8 cellular contexts compared by ENCODE assay signal in genomic region chr15:40762919-40763800, GRCh38. TPM values are rescaled to one million over a fixed set of nuclear protein-coding genes. Genes with fewer than 3 reads are reported as not detected.
DNase-seq lines count a peak whose midpoint lies in the region; ATAC-seq and TF ChIP-seq lines count a peak whose summit lies in the region.

No MANE protein-coding gene starts in this region.

- TF ChIP-seq EP300 in neural cell (conservative IDR thresholded peaks at IDR 0.05; ENCODE audit: poor library complexity, severe bottlenecking) = no peak

- no peak for TF ChIP-seq RAD21 in neural cell (conservative IDR thresholded peaks at IDR 0.05)

- H3K36me3 ChIP-seq in HAP-1 (replicated peaks) = peaks cover 3% of the 10 kb centered on the region; the same call in 1 of the 2 replicates
- no peaks in the 10 kb centered on the region for H3K36me3 ChIP-seq in neural cell (ENCODE audit: insufficient read depth, low read length)

- H3K4me3 ChIP-seq in HAP-1 (peak overlapping the region; percentile 57), fibroblast of mammary gland (ENCODE audit: control insufficient read depth, low read depth, low read length) (peak overlapping the region; percentile 46), neural cell (ENCODE audit: low read length) (peak overlapping the region; percentile 72)

- H4K20me1 ChIP-seq in neural cell (ENCODE audit: insufficient read depth) = no peaks in the 10 kb centered on the region

- peaks cover 16% of the 10 kb centered on the region for H3K4me1 Mint-ChIP-seq in activated T-helper 1 cell treated with anti-CD3 and anti-CD28 coated beads, Interleukin-12 subunit alpha, Interleukin-12 subunit beta, Interleukin-2, Interleukin-4 antibody, amounts not matched to agents 30 ng/mL and 10 ng/mL and 1 ng/mL, durations not matched to agents 14 hours and 24 hours and 36 hours (ENCODE audit: low read depth)

- no peak for ATAC-seq in GM21576 (IDR thresholded peaks at IDR 0.05; ENCODE audit: unreplicated experiment)

- H3K9me3 ChIP-seq in HAP-1 (no peaks in the 10 kb centered on the region), neural cell (ENCODE audit: low read length) (no peaks in the 10 kb centered on the region)

- no peak overlapping the region for H3K27ac ChIP-seq in neural cell (ENCODE audit: low read length)

- H3K4me1 ChIP-seq in HAP-1 = peaks cover 20% of the 10 kb centered on the region

- H3K4me2 ChIP-seq in neural cell (ENCODE audit: low read length) = no peak overlapping the region

- DNase-seq in CD1c-positive myeloid dendritic cell (ENCODE audit: extremely low spot score) = peak; percentile 36
- DNase-seq in HAP-1 (ENCODE audit: low spot score in 2 of 2) = peak; percentile 15 to 80
- peak; percentile 67 for DNase-seq in NCI-H510A (lab: John Stamatoyannopoulos, UW)
- no peak for DNase-seq in activated T-helper 1 cell treated with anti-CD3 and anti-CD28 coated beads, Interleukin-12 subunit alpha, Interleukin-12 subunit beta, Interleukin-2, Interleukin-4 antibody, amounts not matched to agents 30 ng/mL and 10 ng/mL and 1 ng/mL, durations not matched to agents 14 hours and 24 hours and 36 hours (ENCODE audit: low spot score)
- peak; percentile 33 for DNase-seq in fibroblast of mammary gland (ENCODE audit: low read depth)
- DNase-seq in NCI-H446 treated with DMSO at 0.1 percent for 48 hours (lab: John Stamatoyannopoulos, UW) = no peak

- peaks cover 3% of the 10 kb centered on the region for H3K36me3 Mint-ChIP-seq in activated T-helper 1 cell treated with anti-CD3 and anti-CD28 coated beads, Interleukin-12 subunit alpha, Interleukin-12 subunit beta, Interleukin-2, Interleukin-4 antibody, amounts not matched to agents 30 ng/mL and 10 ng/mL and 1 ng/mL, durations not matched to agents 14 hours and 24 hours and 36 hours (ENCODE audit: low read depth)

- TF ChIP-seq CTCF in fibroblast of mammary gland (conservative IDR thresholded peaks at IDR 0.05; ENCODE audit: control insufficient read depth, insufficient read depth, low read depth, low read length) (no peak), neural cell (IDR thresholded peaks at IDR 0.05; ENCODE audit: poor library complexity, severe bottlenecking) (no peak)

- no peaks in the 10 kb centered on the region for H3K9me3 Mint-ChIP-seq in activated T-helper 1 cell treated with anti-CD3 and anti-CD28 coated beads, Interleukin-12 subunit alpha, Interleukin-12 subunit beta, Interleukin-2, Interleukin-4 antibody, amounts not matched to agents 30 ng/mL and 10 ng/mL and 1 ng/mL, durations not matched to agents 14 hours and 24 hours and 36 hours

- H3K79me2 ChIP-seq in neural cell (replicated peaks; ENCODE audit: insufficient read depth, low read length) = no peaks in the 10 kb centered on the region

- H3K27ac Mint-ChIP-seq in activated T-helper 1 cell treated with anti-CD3 and anti-CD28 coated beads, Interleukin-12 subunit alpha, Interleukin-12 subunit beta, Interleukin-2, Interleukin-4 antibody, amounts not matched to agents 30 ng/mL and 10 ng/mL and 1 ng/mL, durations not matched to agents 14 hours and 24 hours and 36 hours = peak overlapping the region; percentile 87

- H3K27me3 ChIP-seq in HAP-1 (ENCODE audit: low read depth) (no peaks in the 10 kb centered on the region), neural cell (ENCODE audit: insufficient read depth, low read depth, low read length) (peaks cover 21% of the 10 kb centered on the region)

- H3K9ac ChIP-seq in neural cell (ENCODE audit: low read length) = peak overlapping the region; percentile 30

- H3K27me3 Mint-ChIP-seq in activated T-helper 1 cell treated with anti-CD3 and anti-CD28 coated beads, Interleukin-12 subunit alpha, Interleukin-12 subunit beta, Interleukin-2, Interleukin-4 antibody, amounts not matched to agents 30 ng/mL and 10 ng/mL and 1 ng/mL, durations not matched to agents 14 hours and 24 hours and 36 hours (ENCODE audit: insufficient read depth) = peaks cover 2% of the 10 kb centered on the region

- intact Hi-C loops in activated T-helper 1 cell treated with anti-CD3 and anti-CD28 coated beads, Interleukin-12 subunit alpha, Interleukin-12 subunit beta, Interleukin-2, Interleukin-4 antibody, amounts not matched to agents 30 ng/mL and 10 ng/mL and 1 ng/mL, durations not matched to agents 14 hours and 24 hours and 36 hours (cut with micrococcal nuclease) = no loop called here

- peak overlapping the region; percentile 12 for H2AFZ ChIP-seq in neural cell (ENCODE audit: low read depth, low read length)

- no peaks in the 10 kb centered on the region for H3F3A ChIP-seq in neural cell (ENCODE audit: insufficient read depth, low read length, poor library complexity, severe bottlenecking)

- H3K9me2 ChIP-seq in neural cell (ENCODE audit: insufficient read depth, low read length) = no peaks in the 10 kb centered on the region

- in situ Hi-C loops in HAP-1 (cut with MboI; ENCODE audit: low sequenced_read_pairs) = no loop called here

- H3K4me3 Mint-ChIP-seq in activated T-helper 1 cell treated with anti-CD3 and anti-CD28 coated beads, Interleukin-12 subunit alpha, Interleukin-12 subunit beta, Interleukin-2, Interleukin-4 antibody, amounts not matched to agents 30 ng/mL and 10 ng/mL and 1 ng/mL, durations not matched to agents 14 hours and 24 hours and 36 hours = peak overlapping the region; percentile 81

TF ChIP-seq in neural cell, 6 proteins besides CTCF, POLR2A, EP300 and RAD21:
- TF ChIP-seq TAF1 (IDR thresholded peaks at IDR 0.05; ENCODE audit: low read depth) (no peak), POLR2AphosphoS5 (IDR thresholded peaks at IDR 0.05) (no peak), SMC3 (conservative IDR thresholded peaks at IDR 0.05; ENCODE audit: poor library complexity) (no peak), EZH2 (IDR thresholded peaks at IDR 0.05; ENCODE audit: borderline replicate concordance, insufficient read depth, low read length, poor library complexity, severe bottlenecking) (no peak), REST (IDR thresholded peaks at IDR 0.05; ENCODE audit: borderline replicate concordance) (no peak), MXI1 (conservative IDR thresholded peaks at IDR 0.05; ENCODE audit: poor library complexity, severe bottlenecking) (no peak)

RNA-seq across cellular contexts. Expression of gene GCHFR, which starts 0.7 kb away (rescaled TPM):
- total RNA-seq in activated T-helper 1 cell treated with anti-CD3 and anti-CD28 coated beads, Interleukin-12 subunit alpha, Interleukin-12 subunit beta, Interleukin-2, Interleukin-4 antibody, amounts not matched to agents 30 ng/mL and 10 ng/mL and 1 ng/mL, durations not matched to agents 14 hours and 24 hours and 36 hours = 31.3 and 35.7 TPM in 2 replicates
- 7.2 and 17.3 TPM in 2 replicates for polyA plus RNA-seq in neural cell
- polyA minus RNA-seq in neural cell = 1.7 and 2.0 TPM in 2 replicates

RNA-seq across cellular contexts. Expression of gene C15orf62, which starts 6.6 kb away (rescaled TPM):
- 0.36 and 0.37 TPM in 2 replicates for total RNA-seq in activated T-helper 1 cell treated with anti-CD3 and anti-CD28 coated beads, Interleukin-12 subunit alpha, Interleukin-12 subunit beta, Interleukin-2, Interleukin-4 antibody, amounts not matched to agents 30 ng/mL and 10 ng/mL and 1 ng/mL, durations not matched to agents 14 hours and 24 hours and 36 hours
- not detected in 2 replicates for polyA plus RNA-seq in neural cell
- polyA minus RNA-seq in neural cell = not detected in 2 replicates

RNA-seq across cellular contexts. Expression of gene RMDN3, which starts 8.1 kb away (rescaled TPM):
- 39.0 and 42.2 TPM in 2 replicates for total RNA-seq in activated T-helper 1 cell treated with anti-CD3 and anti-CD28 coated beads, Interleukin-12 subunit alpha, Interleukin-12 subunit beta, Interleukin-2, Interleukin-4 antibody, amounts not matched to agents 30 ng/mL and 10 ng/mL and 1 ng/mL, durations not matched to agents 14 hours and 24 hours and 36 hours
- polyA plus RNA-seq in neural cell = 24.7 and 25.3 TPM in 2 replicates
- polyA minus RNA-seq in neural cell = 22.5 and 27.0 TPM in 2 replicates

RNA-seq across cellular contexts. Expression of gene ZFYVE19, which starts 43.7 kb away (rescaled TPM):
- total RNA-seq in activated T-helper 1 cell treated with anti-CD3 and anti-CD28 coated beads, Interleukin-12 subunit alpha, Interleukin-12 subunit beta, Interleukin-2, Interleukin-4 antibody, amounts not matched to agents 30 ng/mL and 10 ng/mL and 1 ng/mL, durations not matched to agents 14 hours and 24 hours and 36 hours = 36.2 and 38.6 TPM in 2 replicates
- polyA plus RNA-seq in neural cell = 48.2 and 63.7 TPM in 2 replicates
- polyA minus RNA-seq in neural cell = 19.0 and 25.3 TPM in 2 replicates

RNA-seq across cellular contexts. Expression of gene DNAJC17, which starts 44.1 kb away (rescaled TPM):
- 52.5 and 54.1 TPM in 2 replicates for total RNA-seq in activated T-helper 1 cell treated with anti-CD3 and anti-CD28 coated beads, Interleukin-12 subunit alpha, Interleukin-12 subunit beta, Interleukin-2, Interleukin-4 antibody, amounts not matched to agents 30 ng/mL and 10 ng/mL and 1 ng/mL, durations not matched to agents 14 hours and 24 hours and 36 hours
- polyA plus RNA-seq in neural cell = 68.5 and 79.6 TPM in 2 replicates
- polyA minus RNA-seq in neural cell = 23.6 and 37.9 TPM in 2 replicates

Comparison
In these comparisons a context has a peak if more than half of its experiments do, and no peak if none do; other contexts are left out.
1. DNase-seq: peak in CD1c-positive myeloid dendritic cell (single experiment), HAP-1 (2 of 2), NCI-H510A (single experiment) and fibroblast of mammary gland (single experiment); none in activated T-helper 1 cell treated with anti-CD3 and anti-CD28 coated beads, Interleukin-12 subunit alpha, Interleukin-12 subunit beta, Interleukin-2, Interleukin-4 antibody, amounts not matched to agents 30 ng/mL and 10 ng/mL and 1 ng/mL, durations not matched to agents 14 hours and 24 hours and 36 hours (single experiment) and NCI-H446 treated with DMSO at 0.1 percent for 48 hours (single experiment).
2. Peak in every context shown above with its lines, with median percentiles within 50 percentile points of each other: H3K4me3 ChIP-seq.